23 cellular contexts compared by ENCODE assay signal in the genomic region with DNA sequence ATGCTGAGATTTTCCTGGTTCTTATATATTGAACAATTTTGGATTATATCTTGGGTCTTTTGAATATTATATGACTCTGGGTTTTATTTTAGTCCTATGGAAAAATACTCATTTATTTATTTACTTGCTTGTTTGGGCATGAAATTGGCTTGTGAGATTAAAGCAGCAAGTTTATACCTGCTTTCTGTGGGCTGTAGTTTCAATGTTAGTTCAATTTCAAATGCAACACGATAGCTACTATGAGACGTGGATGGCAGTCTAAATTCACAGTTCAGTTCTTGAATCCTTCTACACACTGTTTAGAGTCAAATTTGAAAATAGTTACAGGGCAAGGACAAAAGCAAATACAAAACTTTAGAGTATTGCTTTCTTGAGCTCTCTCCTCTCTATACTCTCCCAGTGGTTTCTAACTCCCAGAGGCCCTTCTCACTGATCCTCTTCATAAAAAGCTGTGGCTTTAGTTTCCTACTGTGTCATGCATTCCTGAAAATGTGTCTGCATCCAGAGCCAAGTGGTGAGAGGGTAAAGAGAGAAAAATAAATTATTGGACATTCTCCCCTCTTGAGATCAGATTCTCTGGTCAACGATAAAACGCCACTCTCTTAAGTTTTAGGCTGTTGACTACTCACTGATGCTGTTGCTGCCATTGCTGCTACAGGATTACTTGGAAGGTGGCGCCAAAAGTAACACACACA. TPM values are rescaled to one million over a fixed set of nuclear protein-coding genes. Genes with fewer than 3 reads are reported as not detected.
A peak's percentile ranks its signal among the peaks of the same experiment; 100 is the strongest.
DNase-seq lines count a peak whose midpoint lies in the region; ATAC-seq, FAIRE-seq and TF ChIP-seq lines count a peak whose summit lies in the region.
"Had no signal": no experiment of that assay in that cellular context is flagged by ENCODE, and none has a peak within 500 bp of the region (broad histone marks: within the 10 kb centered on the region; RNA-seq: fewer than 3 reads in every experiment).

No MANE protein-coding gene starts in this region.

- BruUV-seq in mammary epithelial cell (replicated peaks; lab: Mats Ljungman, UMichigan) (no TSS peak), MCF 10A (replicated peaks; lab: Mats Ljungman, UMichigan) (no TSS peak)

- WGBS in mammary epithelial cell (ENCODE audit: low coverage, missing lambda C conversion rate): 79% methylated on average over 5 of the region's 5 CpGs

- no peaks in the 10 kb centered on the region for H3K9me3 ChIP-seq in mammary epithelial cell (replicated peaks; ENCODE audit: insufficient read depth, low read length)
- no peaks in the 10 kb centered on the region for H3K9me3 ChIP-seq in astrocyte (ENCODE audit: insufficient read depth, low read depth, low read length)
- no peaks in the 10 kb centered on the region for H3K9me3 ChIP-seq in Karpas-422 (ENCODE audit: low read length)
- H3K9me3 ChIP-seq: gastroesophageal sphincter, tibial artery had no signal

- no peaks in the 10 kb centered on the region for H3K36me3 ChIP-seq in mammary epithelial cell (ENCODE audit: insufficient read depth, low read length)
- H3K36me3 ChIP-seq in astrocyte (ENCODE audit: insufficient read depth, low read length): no peaks in the 10 kb centered on the region
- no peaks in the 10 kb centered on the region for H3K36me3 ChIP-seq in Karpas-422 (ENCODE audit: insufficient read depth, low read length)
- H3K36me3 ChIP-seq: gastroesophageal sphincter, tibial artery had no signal

- no peak overlapping the region for H3K4me2 ChIP-seq in mammary epithelial cell (ENCODE audit: insufficient read depth, low read depth, low read length)
- no peak overlapping the region for H3K4me2 ChIP-seq in astrocyte (ENCODE audit: low read length)
- H3K4me2 ChIP-seq in Karpas-422 (ENCODE audit: low read depth, low read length, poor library complexity, severe bottlenecking): no peak overlapping the region

- H3K4me1 Mint-ChIP-seq in MCF 10A (ENCODE audit: insufficient read depth, unreplicated experiment) (no peaks in the 10 kb centered on the region), astrocyte (ENCODE audit: low read depth, unreplicated experiment) (peaks cover 12% of the 10 kb centered on the region)
- H3K4me1 Mint-ChIP-seq in naive thymus-derived CD8-positive, alpha-beta T cell: peaks cover 0 to 8% (median 0%) of the 10 kb centered on the region in 4 donors

- in situ Hi-C loops in mammary epithelial cell (cut with MboI; ENCODE audit: low sequenced_read_pairs in 2 of 2): loop anchor here (25.0 kb wide), 3 partner anchors 562 to 1337 kb away; partner anchors contain the start of gene TWIST1 (in 1 of the 2)

- CTCF ChIA-PET in mammary epithelial cell (lab: Charles Lee; ENCODE audit: low non-redundant PET) (no interaction called here), MCF 10A (lab: Yijun Ruan, JAX) (interaction anchor here (0.5 to 0.6 kb wide), 3 partner anchors 310 to 553 kb away, joined by 3 to 4 read pairs (median 3); no protein-coding TSS in a partner anchor)

- H3K27me3 Mint-ChIP-seq in MCF 10A (ENCODE audit: insufficient read depth, unreplicated experiment) (no peaks in the 10 kb centered on the region), astrocyte (ENCODE audit: low read depth, unreplicated experiment) (no peaks in the 10 kb centered on the region)
- H3K27me3 Mint-ChIP-seq in naive thymus-derived CD8-positive, alpha-beta T cell: peaks cover 0 to 6% (median 0%) of the 10 kb centered on the region in 5 donors

- no peak overlapping the region for H3K27ac Mint-ChIP-seq in MCF 10A (ENCODE audit: low read depth, unreplicated experiment)
- peak overlapping the region; percentile 73 for H3K27ac Mint-ChIP-seq in astrocyte (ENCODE audit: unreplicated experiment)
- no peak overlapping the region for H3K27ac Mint-ChIP-seq in naive thymus-derived CD8-positive, alpha-beta T cell
- H3K27ac Mint-ChIP-seq: T-helper 1 cell treated with Interleukin-12 subunit alpha and Interleukin-12 subunit beta and Interleukin-4 antibody, amounts not matched to agents 30 μg/mL and 1 μg/mL, for 36 hours had no signal

- H3K36me3 Mint-ChIP-seq in MCF 10A (ENCODE audit: insufficient read depth, unreplicated experiment): no peaks in the 10 kb centered on the region
- no peaks in the 10 kb centered on the region for H3K36me3 Mint-ChIP-seq in astrocyte (ENCODE audit: low read depth, unreplicated experiment)
- H3K36me3 Mint-ChIP-seq in naive thymus-derived CD8-positive, alpha-beta T cell: no peaks in the 10 kb centered on the region

- H3K9me3 Mint-ChIP-seq in MCF 10A (ENCODE audit: unreplicated experiment): no peaks in the 10 kb centered on the region
- H3K9me3 Mint-ChIP-seq in astrocyte (ENCODE audit: unreplicated experiment): no peaks in the 10 kb centered on the region
- no peaks in the 10 kb centered on the region for H3K9me3 Mint-ChIP-seq in naive thymus-derived CD8-positive, alpha-beta T cell
- H3K9me3 Mint-ChIP-seq: T-helper 1 cell treated with Interleukin-12 subunit alpha and Interleukin-12 subunit beta and Interleukin-4 antibody, amounts not matched to agents 30 μg/mL and 1 μg/mL, for 36 hours had no signal

- TF ChIP-seq CTCF in mammary epithelial cell (conservative IDR thresholded peaks at IDR 0.05 in 1 of 2, IDR thresholded peaks at IDR 0.05 in 1 of 2; ENCODE audit: extremely low read depth in 1 of 2, insufficient read depth in 1 of 2, low read depth in 1 of 2, low read length in 2 of 2) (no peak), MCF 10A (IDR thresholded peaks at IDR 0.05; ENCODE audit: unreplicated experiment) (no peak), astrocyte (IDR thresholded peaks at IDR 0.05; ENCODE audit: insufficient read depth, low read depth, low read length) (no peak), fibroblast of pulmonary artery (IDR thresholded peaks at IDR 0.05; ENCODE audit: low read length, missing control alignments) (no peak)

- dilution Hi-C loops in mammary epithelial cell (cut with HindIII; ENCODE audit: low sequenced_read_pairs): no loop called here

- intact Hi-C loops in mammary epithelial cell (cut with micrococcal nuclease): no loop called here
- intact Hi-C loops in MCF 10A (cut with micrococcal nuclease): no loop called here

- no peaks in the 10 kb centered on the region for H3K79me2 ChIP-seq in mammary epithelial cell (ENCODE audit: insufficient read depth, low read length)
- H3K79me2 ChIP-seq in astrocyte (ENCODE audit: insufficient read depth, low read length): no peaks in the 10 kb centered on the region
- H3K79me2 ChIP-seq in Karpas-422 (ENCODE audit: low read length): no peaks in the 10 kb centered on the region

- H3K4me3 ChIP-seq in mammary epithelial cell (replicated peaks in 1 of 3; ENCODE audit: insufficient read depth in 1 of 3, low read depth in 2 of 3, low read length in 3 of 3) (no peak overlapping the region), astrocyte (ENCODE audit: insufficient read depth, low read depth, low read length) (no peak overlapping the region), fibroblast of pulmonary artery (replicated peaks; ENCODE audit: low read depth, low read length) (no peak overlapping the region), Karpas-422 (ENCODE audit: low read length) (no peak overlapping the region)
- H3K4me3 ChIP-seq: gastroesophageal sphincter, tibial artery had no signal

- H2AFZ ChIP-seq in mammary epithelial cell (ENCODE audit: low read depth, low read length) (no peak overlapping the region), astrocyte (ENCODE audit: low read depth, low read length) (no peak overlapping the region), Karpas-422 (ENCODE audit: low read length) (no peak overlapping the region)

- no peaks in the 10 kb centered on the region for H4K20me1 ChIP-seq in mammary epithelial cell (ENCODE audit: insufficient read depth, low read length)
- H4K20me1 ChIP-seq in astrocyte (ENCODE audit: insufficient read depth, low read length): no peaks in the 10 kb centered on the region
- H4K20me1 ChIP-seq in Karpas-422 (ENCODE audit: insufficient read depth, low read depth, low read length): no peaks in the 10 kb centered on the region

- H3K9ac ChIP-seq in mammary epithelial cell (ENCODE audit: insufficient read depth, low read length) (no peak overlapping the region), astrocyte (ENCODE audit: low read length) (no peak overlapping the region), Karpas-422 (ENCODE audit: low read length) (no peak overlapping the region)

- H3K4me1 ChIP-seq in mammary epithelial cell (ENCODE audit: insufficient read depth, low read length) (no peaks in the 10 kb centered on the region), astrocyte (ENCODE audit: insufficient read depth, low read length) (no peaks in the 10 kb centered on the region), Karpas-422 (ENCODE audit: low read length) (peaks cover 5% of the 10 kb centered on the region)
- H3K4me1 ChIP-seq: gastroesophageal sphincter, tibial artery had no signal

- no peak for FAIRE-seq in astrocyte (lab: Jason Lieb, UNC)

- H3K4me3 Mint-ChIP-seq in MCF 10A (ENCODE audit: unreplicated experiment): no peak overlapping the region
- no peak overlapping the region for H3K4me3 Mint-ChIP-seq in astrocyte (ENCODE audit: unreplicated experiment)
- no peak overlapping the region for H3K4me3 Mint-ChIP-seq in naive thymus-derived CD8-positive, alpha-beta T cell
- H3K4me3 Mint-ChIP-seq: T-helper 1 cell treated with Interleukin-12 subunit alpha and Interleukin-12 subunit beta and Interleukin-4 antibody, amounts not matched to agents 30 μg/mL and 1 μg/mL, for 36 hours had no signal

- DNase-seq in mammary epithelial cell: peak; percentile 9
- no peak for DNase-seq in MCF 10A (ENCODE audit: unreplicated experiment)
- peak; percentile 47 for DNase-seq in astrocyte (ENCODE audit: low read depth)
- DNase-seq in fibroblast of pulmonary artery (ENCODE audit: low read depth): peak; percentile 4
- DNase-seq in naive thymus-derived CD8-positive, alpha-beta T cell: no peak
- no peak for DNase-seq in Karpas-422
- DNase-seq: 8988T; activated CD4-positive, CD25-positive, alpha-beta regulatory T cell treated with anti-CD3 and anti-CD28 coated beads, Interleukin-2, amount 50 U/mL, for 72 hours; cerebellar nuclear complex; H7; NCI-H1092 treated with DMSO at 0.1 percent for 48 hours; NCI-H2107; NCI-H69; nucleus accumbens; OCI-M1; retina; SIG-M5; stimulated activated naive CD4-positive, alpha-beta T cell; tibial artery had no signal

- no peaks in the 10 kb centered on the region for H3K9me2 ChIP-seq in Karpas-422 (replicated peaks; ENCODE audit: insufficient read depth, low read length)

- H3K27ac ChIP-seq in mammary epithelial cell (ENCODE audit: insufficient read depth, low read depth, low read length) (no peak overlapping the region), astrocyte (ENCODE audit: low read depth, low read length) (no peak overlapping the region), Karpas-422 (ENCODE audit: low read length) (no peak overlapping the region)
- H3K27ac ChIP-seq: gastroesophageal sphincter, tibial artery had no signal

- POLR2A ChIA-PET in MCF 10A (lab: Yijun Ruan, JAX): interaction anchor here (0.9 kb wide), 1 partner anchor 34 kb away, joined by 3 read pairs; the partner anchor contains the start of gene POLR1F
- POLR2A ChIA-PET in naive thymus-derived CD8-positive, alpha-beta T cell (lab: Charles Lee): no interaction called here

- H3K27me3 ChIP-seq in mammary epithelial cell (ENCODE audit: insufficient read depth, low read length) (no peaks in the 10 kb centered on the region), astrocyte (ENCODE audit: insufficient read depth, low read length) (no peaks in the 10 kb centered on the region), Karpas-422 (ENCODE audit: low read length) (no peaks in the 10 kb centered on the region)
- H3K27me3 ChIP-seq: gastroesophageal sphincter, tibial artery had no signal

- ATAC-seq in naive thymus-derived CD8-positive, alpha-beta T cell: no peak
- ATAC-seq in HG02588 (IDR thresholded peaks at IDR 0.05; ENCODE audit: unreplicated experiment): no peak
- ATAC-seq in activated CD4-positive, CD25-positive, alpha-beta regulatory T cell treated with anti-CD3 and anti-CD28 coated beads, Interleukin-2, amount 50 U/mL, for 24 hours: no peak
- ATAC-seq: gastroesophageal sphincter had no signal

RNA-seq across cellular contexts. Expression of gene POLR1F, which starts 34.4 kb away (rescaled TPM):
- total RNA-seq in mammary epithelial cell (10 to 100 TPM; 18.6 to 19.7 TPM), MCF 10A (2022) (21.4 and 22.8 TPM in 2 replicates), astrocyte (18.9 and 21.7 TPM in 2 replicates)
- 14.8 TPM for polyA plus RNA-seq in mammary epithelial cell
- polyA minus RNA-seq in mammary epithelial cell: 3.9 TPM
- 10 to 100 TPM; 17.6 to 18.9 TPM for total RNA-seq in naive thymus-derived CD8-positive, alpha-beta T cell
- 10 to 100 TPM; 40.7 to 48.0 (median 46.8) TPM for polyA plus RNA-seq in naive thymus-derived CD8-positive, alpha-beta T cell
- 11.2 and 21.1 TPM in 2 replicates for total RNA-seq in Karpas-422 (2014; rRNA removed; shearing (Covaris generic); ENCODE audit: low replicate concordance)

Comparison
In these comparisons a context has a peak if more than half of its experiments do, and no peak if none do; other contexts are left out.
1. DNase-seq: peak in mammary epithelial cell (single experiment), astrocyte (single experiment) and fibroblast of pulmonary artery (single experiment); none in MCF 10A (single experiment), naive thymus-derived CD8-positive, alpha-beta T cell (0 of 10) and Karpas-422 (single experiment).